Comparison of ENCODE assay signal across 9 cellular contexts in genomic region chrX:48468247-48468671, GRCh38.
DNase-seq lines count a peak whose midpoint lies in the region; ATAC-seq lines count a peak whose summit lies in the region.
"Had no signal": no experiment of that assay in that cellular context is flagged by ENCODE, and none has a peak within 500 bp of the region (broad histone marks: within the 10 kb centered on the region; RNA-seq: fewer than 3 reads in every experiment).

No MANE protein-coding gene starts in this region.

- H3K4me1 ChIP-seq in ES-I3 (ENCODE audit: insufficient read depth, low read length) (peaks cover 18% of the 10 kb centered on the region), HUES6 (ENCODE audit: control insufficient read depth, insufficient read depth, low read length) (peaks cover 27% of the 10 kb centered on the region; the same call in 1 of the 2 replicates)

- H3K4me3 ChIP-seq in HUES6 (ENCODE audit: low read depth, low read length) (peak overlapping the region; percentile 69), iPS-11a (ENCODE audit: low read depth, low read length) (peak overlapping the region; percentile 57)

- H3K36me3 ChIP-seq in ES-I3 (ENCODE audit: insufficient read depth, low read length), result no peaks in the 10 kb centered on the region
- peaks cover 6% of the 10 kb centered on the region; the same call in 1 of the 2 replicates for H3K36me3 ChIP-seq in HUES6 (ENCODE audit: control insufficient read depth, insufficient read depth, low read length)
- H3K36me3 ChIP-seq: neutrophil had no signal

- ATAC-seq in HG03457 (IDR thresholded peaks at IDR 0.05; ENCODE audit: unreplicated experiment) (no peak), GM21737 (IDR thresholded peaks at IDR 0.05; ENCODE audit: unreplicated experiment) (no peak)

- no peaks in the 10 kb centered on the region for H3K9me3 ChIP-seq in ES-I3 (ENCODE audit: control insufficient read depth, insufficient read depth, low read length)
- H3K9me3 ChIP-seq in HUES6 (ENCODE audit: control insufficient read depth, insufficient read depth, low read depth, low read length), result peaks cover 22% of the 10 kb centered on the region; the same call in 1 of the 2 replicates
- H3K9me3 ChIP-seq: neutrophil had no signal

- no peaks in the 10 kb centered on the region; the same call in 1 of the 2 replicates for H3K27me3 ChIP-seq in HUES6 (ENCODE audit: control insufficient read depth, insufficient read depth, low read length)
- H3K27me3 ChIP-seq: neutrophil had no signal

- DNase-seq in activated T-cell treated with anti-CD3 and anti-CD28 coated beads for 48 hours (ENCODE audit: low read depth), result peak; percentile 40
- DNase-seq in stimulated activated CD8-positive, alpha-beta memory T cell treated with anti-CD3 and anti-CD28 coated beads, Interleukin-2, amount 100 ng/mL, for 48 hours (ENCODE audit: low read depth in 2 of 2), result peak; percentile 32 to 34
- DNase-seq in NCI-H1105 treated with DMSO at 0.1 percent for 48 hours (lab: John Stamatoyannopoulos, UW), result no peak

- H3K9ac ChIP-seq in ES-I3 (ENCODE audit: low read depth, low read length) (peak overlapping the region; percentile 80), HUES6 (ENCODE audit: low read length) (no peak overlapping the region)

- H3K27ac ChIP-seq in HUES6 (ENCODE audit: low read depth, low read length), result no peak overlapping the region
- H3K27ac ChIP-seq: neutrophil had no signal
